Comparison of ENCODE assay signal across 1 cellular context in genomic region chr20:17559338-17559737, GRCh38.
TF ChIP-seq lines count a peak whose summit lies in the region.

No MANE protein-coding gene starts in this region.

TF ChIP-seq in GM23338, 12 proteins besides CTCF, POLR2A, EP300 and RAD21 (continued from another document):
- TF ChIP-seq ZNF462 (CRISPR knock-in tag; IDR thresholded peaks at IDR 0.05), result no peak
- no peak for TF ChIP-seq CREB1 (CRISPR knock-in tag; IDR thresholded peaks at IDR 0.05; ENCODE audit: low read depth)
- no peak for TF ChIP-seq STAT1 (IDR thresholded peaks at IDR 0.05; ENCODE audit: unreplicated experiment)
- TF ChIP-seq POLR2AphosphoS5 (IDR thresholded peaks at IDR 0.05; ENCODE audit: low read depth), result no peak
- TF ChIP-seq ETS1 (IDR thresholded peaks at IDR 0.05), result no peak
- TF ChIP-seq ZNF114 (CRISPR knock-in tag; IDR thresholded peaks at IDR 0.05), result no peak
- TF ChIP-seq EZH2phosphoT487 (IDR thresholded peaks at IDR 0.05; ENCODE audit: unreplicated experiment), result no peak
- TF ChIP-seq JUNB (IDR thresholded peaks at IDR 0.05; ENCODE audit: unreplicated experiment), result no peak
- no peak for TF ChIP-seq ZNF331 (CRISPR knock-in tag; IDR thresholded peaks at IDR 0.05; ENCODE audit: low read depth)
- no peak for TF ChIP-seq NANOG (IDR thresholded peaks at IDR 0.05; ENCODE audit: borderline replicate concordance)
- no peak for TF ChIP-seq EZH2 (IDR thresholded peaks at IDR 0.05; ENCODE audit: low read depth, unreplicated experiment)
